In the genomic region with DNA sequence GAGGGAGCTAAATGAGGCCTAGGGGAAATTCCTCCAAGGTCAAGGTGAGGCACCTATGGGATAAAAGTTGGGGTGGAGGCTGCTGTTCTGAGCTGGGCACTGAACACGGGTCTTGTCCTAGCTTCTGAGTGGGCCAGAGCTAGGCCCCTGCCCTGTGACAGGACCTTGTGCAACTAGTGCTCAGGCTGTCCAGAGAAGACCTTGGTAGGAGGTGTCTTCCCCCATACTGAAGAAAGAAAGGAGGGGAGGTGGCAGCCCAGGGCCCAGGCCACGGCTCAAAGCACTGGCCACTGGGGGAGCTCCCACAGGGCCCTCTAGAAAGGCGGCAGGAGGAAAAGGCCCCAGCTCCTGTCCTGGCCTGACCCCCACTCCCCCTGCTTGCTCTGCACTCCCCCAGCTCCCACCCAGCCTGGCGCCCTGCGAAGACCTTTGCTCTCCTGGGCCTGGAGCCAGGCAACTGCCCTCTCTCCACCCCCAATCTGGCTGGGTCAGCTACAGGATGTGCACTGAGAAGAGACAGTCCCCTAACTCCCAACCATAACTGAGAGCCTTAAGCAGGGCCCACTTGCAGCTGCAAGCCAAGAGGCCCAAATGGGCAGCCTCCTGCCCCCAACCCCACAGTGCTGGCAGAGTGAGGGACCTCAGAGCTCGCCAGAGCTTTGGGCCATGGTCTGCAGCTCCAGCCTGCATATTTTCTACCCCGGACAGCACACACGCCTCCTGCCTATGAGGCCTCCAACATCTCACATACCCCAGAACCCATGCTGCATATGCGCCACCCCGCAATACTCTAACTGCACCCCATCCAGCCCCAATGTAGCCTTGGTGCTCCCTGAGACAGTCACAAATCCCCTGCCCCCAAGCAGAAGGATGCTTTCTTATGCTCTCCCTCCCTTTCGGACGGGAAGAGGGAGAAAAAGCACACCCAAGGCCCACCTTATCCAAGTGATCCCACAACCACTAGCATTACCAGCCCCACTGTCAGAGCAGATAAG, we compare ENCODE assay signal across 14 cellular contexts. TPM values are rescaled to one million over a fixed set of nuclear protein-coding genes. Genes with fewer than 3 reads are reported as not detected.
DNase-seq lines count a peak whose midpoint lies in the region; ATAC-seq and TF ChIP-seq lines count a peak whose summit lies in the region.
"Had no signal": no experiment of that assay in that cellular context is flagged by ENCODE, and none has a peak within 500 bp of the region (broad histone marks: within the 10 kb centered on the region; RNA-seq: fewer than 3 reads in every experiment).

No MANE protein-coding gene starts in this region.

- DNase-seq in AG08396 (ENCODE audit: low spot score) (peak; percentile 18), adrenal gland (peak in 4 of 7 donors; percentile 61 to 71 (median 65)), hepatocyte (ENCODE audit: low spot score) (peak; percentile 47), psoas muscle (no peak), ACHN (no peak), MV-4-11 (lab: John Stamatoyannopoulos, UW) (no peak)
- no peak for DNase-seq in stimulated activated naive CD4-positive, alpha-beta T cell (lab: John Stamatoyannopoulos, UW)
- DNase-seq: activated CD4-positive, alpha-beta T cell treated with anti-CD3 and anti-CD28 coated beads, Interleukin-2, amount 10 ng/mL, durations not matched to agents 7 days and 5 days; activated gamma-delta T cell; central memory CD4-positive, alpha-beta T cell; DMS79 treated with DMSO at 0.1 percent for 48 hours; occipital lobe had no signal

- H3K4me3 ChIP-seq in adrenal gland (no peak overlapping the region), hepatocyte (no peak overlapping the region), psoas muscle (no peak overlapping the region)

- TF ChIP-seq CTCF in adrenal gland (IDR thresholded peaks at IDR 0.05) (peak in 1 of 6 experiments; percentile 0), hepatocyte (IDR thresholded peaks at IDR 0.05; ENCODE audit: poor library complexity) (no peak), psoas muscle (IDR thresholded peaks at IDR 0.05) (no peak)

- peaks cover 80 to 93% of the 10 kb centered on the region in 2 donors for H3K4me1 ChIP-seq in adrenal gland (replicated peaks in 1 of 2)
- H3K4me1 ChIP-seq in hepatocyte (ENCODE audit: insufficient read depth): peaks cover 22% of the 10 kb centered on the region
- H3K4me1 ChIP-seq in psoas muscle: peaks cover 99% of the 10 kb centered on the region

- in situ Hi-C loops in ACHN (cut with HindIII; ENCODE audit: low pct_ligation_motif_present, low pct_unique_long_range_greater_than_20kb, low sequenced_read_pairs): no loop called here

- TF ChIP-seq POLR2A in adrenal gland (IDR thresholded peaks at IDR 0.05): no peak

- ATAC-seq in psoas muscle (peak in 1 of 4 donors; percentile 2), GM21576 (IDR thresholded peaks at IDR 0.05; ENCODE audit: unreplicated experiment) (no peak)

- intact Hi-C loops in adrenal gland (cut with DNase I) (no loop called here), psoas muscle (cut with DNase I) (no loop called here)

- H3K9me3 ChIP-seq in adrenal gland (replicated peaks in 1 of 3) (no peaks in the 10 kb centered on the region), hepatocyte (ENCODE audit: low read depth) (no peaks in the 10 kb centered on the region), psoas muscle (no peaks in the 10 kb centered on the region)

- peaks cover 15% of the 10 kb centered on the region for H3K79me2 ChIP-seq in hepatocyte

- H3K27ac ChIP-seq in adrenal gland: peak overlapping the region in 4 of 5 donors; percentile 32 to 82 (median 74)
- H3K27ac ChIP-seq in hepatocyte: no peak overlapping the region
- H3K27ac ChIP-seq in psoas muscle: peak overlapping the region; percentile 2

- H3K27me3 ChIP-seq in adrenal gland (no peaks in the 10 kb centered on the region), hepatocyte (no peaks in the 10 kb centered on the region), psoas muscle (ENCODE audit: insufficient read depth in 3 of 3, low read length in 2 of 3) (no peaks in the 10 kb centered on the region)

- H3K9me2 ChIP-seq in hepatocyte (replicated peaks; ENCODE audit: insufficient read depth): no peaks in the 10 kb centered on the region

- peaks cover 65% of the 10 kb centered on the region for H4K20me1 ChIP-seq in hepatocyte (ENCODE audit: insufficient read depth, poor library complexity, severe bottlenecking)

- peaks cover 0 to 19% of the 10 kb centered on the region in 2 donors for H3K36me3 ChIP-seq in adrenal gland (replicated peaks in 1 of 2)
- no peaks in the 10 kb centered on the region for H3K36me3 ChIP-seq in hepatocyte (replicated peaks; ENCODE audit: insufficient read depth, low read depth)
- no peaks in the 10 kb centered on the region for H3K36me3 ChIP-seq in psoas muscle (ENCODE audit: insufficient read depth in 1 of 2, low read depth in 1 of 2)

- 53 to 70% (median 58%) methylated on average over 5 to 12 of the region's 12 CpGs for WGBS in adrenal gland, 4 donors
- 87% methylated on average over 8 of the region's 12 CpGs for WGBS in hepatocyte (ENCODE audit: low lambda C conversion rate, missing lambda C conversion rate)
- WGBS in psoas muscle, 3 donors: 51 to 68% (median 54%) methylated on average over 12 of the region's 12 CpGs

- no peak overlapping the region for H2AFZ ChIP-seq in hepatocyte

- peak overlapping the region; percentile 33 for H3K4me2 ChIP-seq in hepatocyte

RNA-seq across cellular contexts. Expression of a gene that starts 15.3 kb away (rescaled TPM):
- 10 to 100 TPM in 2 of 8 donors, 1 to 10 TPM in 5, under 1 TPM in 1; 0.69 to 12.3 (median 5.2) TPM for total RNA-seq in adrenal gland
- 1 to 10 TPM; 1.8 to 3.7 (median 3.5) TPM for polyA plus RNA-seq in adrenal gland
- total RNA-seq in hepatocyte: 0.93 and 1.6 TPM in 2 replicates
- polyA plus RNA-seq in hepatocyte: 2.3 and 4.2 TPM in 2 replicates
- under 1 TPM; 0.16 to 0.71 (median 0.39) TPM for total RNA-seq in psoas muscle
- polyA plus RNA-seq in psoas muscle: under 1 TPM; 0.11 to 0.35 (median 0.17) TPM
- total RNA-seq: activated CD4-positive, alpha-beta T cell treated with anti-CD3 and anti-CD28 coated beads, Interleukin-2, amount 10 ng/mL, durations not matched to agents 7 days and 5 days; occipital lobe had no signal
- polyA plus RNA-seq: AG04450 had no signal

RNA-seq across cellular contexts. Expression of a gene that starts 29.9 kb away (rescaled TPM):
- total RNA-seq in adrenal gland (10 to 100 TPM in 7 of 8 donors, 1 to 10 TPM in 1; 4.2 to 30.0 (median 15.0) TPM), hepatocyte (1.9 and 5.9 TPM in 2 replicates), psoas muscle (10 to 100 TPM in 1 of 4 donors, 1 to 10 TPM in 3; 5.8 to 11.0 (median 6.9) TPM)
- polyA plus RNA-seq in adrenal gland (1 to 10 TPM; 1.3 to 8.5 (median 7.9) TPM), hepatocyte (10.0 and 10.6 TPM in 2 replicates), psoas muscle (1 to 10 TPM; 1.7 to 5.0 (median 2.9) TPM)

RNA-seq across cellular contexts. Expression of a gene that starts 34.7 kb away (rescaled TPM):
- 100 to 1,000 TPM; 114 to 244 (median 168) TPM for total RNA-seq in adrenal gland
- 100 to 1,000 TPM in 1 of 3 donors, 10 to 100 TPM in 2; 24.1 to 186 (median 31.9) TPM for polyA plus RNA-seq in adrenal gland
- total RNA-seq in hepatocyte: 115 and 157 TPM in 2 replicates
- 223 and 232 TPM in 2 replicates for polyA plus RNA-seq in hepatocyte
- total RNA-seq in psoas muscle: 100 to 1,000 TPM in 1 of 4 donors, 10 to 100 TPM in 3; 81.2 to 104 (median 87.3) TPM
- polyA plus RNA-seq in psoas muscle: 10 to 100 TPM; 60.2 to 92.4 (median 62.8) TPM

RNA-seq across cellular contexts. Expression of a gene that starts 37.1 kb away (rescaled TPM):
- total RNA-seq in adrenal gland (10 to 100 TPM in 3 of 8 donors, 1 to 10 TPM in 5; 3.1 to 23.1 (median 8.0) TPM), hepatocyte (1.9 TPM in 1 of 2 replicates, not detected in the other), psoas muscle (not detected)
- polyA plus RNA-seq in adrenal gland (10 to 100 TPM in 2 of 3 donors, 1 to 10 TPM in 1; 2.9 to 56.7 (median 52.0) TPM), hepatocyte (0.93 and 2.3 TPM in 2 replicates), psoas muscle (not detected)
- total RNA-seq: activated CD4-positive, alpha-beta T cell treated with anti-CD3 and anti-CD28 coated beads, Interleukin-2, amount 10 ng/mL, durations not matched to agents 7 days and 5 days; occipital lobe had no signal
- polyA plus RNA-seq: AG04450 had no signal

RNA-seq across cellular contexts. Expression of a gene that starts 52.9 kb away (rescaled TPM):
- total RNA-seq in adrenal gland (10 to 100 TPM in 1 of 8 donors, 1 to 10 TPM in 6, not detected in 1; 1.1 to 12.8 (median 4.3) TPM), hepatocyte (0.88 and 3.2 TPM in 2 replicates), psoas muscle (10 to 100 TPM; 14.8 to 36.4 (median 25.7) TPM)
- polyA plus RNA-seq in adrenal gland (10 to 100 TPM in 2 of 3 donors, 1 to 10 TPM in 1; 9.4 to 22.7 (median 16.6) TPM), hepatocyte (13.4 and 20.1 TPM in 2 replicates), psoas muscle (10 to 100 TPM in 2 of 3 donors, 1 to 10 TPM in 1; 5.3 to 21.4 (median 17.0) TPM)
- total RNA-seq: activated CD4-positive, alpha-beta T cell treated with anti-CD3 and anti-CD28 coated beads, Interleukin-2, amount 10 ng/mL, durations not matched to agents 7 days and 5 days had no signal

Comparison
In these comparisons a context has a peak if more than half of its experiments do, and no peak if none do; other contexts are left out.
1. DNase-seq: peak in AG08396 (single experiment), adrenal gland (4 of 7) and hepatocyte (single experiment); none in psoas muscle (0 of 2), ACHN (single experiment), MV-4-11 (single experiment) and stimulated activated naive CD4-positive, alpha-beta T cell (0 of 6).